In the genomic region with DNA sequence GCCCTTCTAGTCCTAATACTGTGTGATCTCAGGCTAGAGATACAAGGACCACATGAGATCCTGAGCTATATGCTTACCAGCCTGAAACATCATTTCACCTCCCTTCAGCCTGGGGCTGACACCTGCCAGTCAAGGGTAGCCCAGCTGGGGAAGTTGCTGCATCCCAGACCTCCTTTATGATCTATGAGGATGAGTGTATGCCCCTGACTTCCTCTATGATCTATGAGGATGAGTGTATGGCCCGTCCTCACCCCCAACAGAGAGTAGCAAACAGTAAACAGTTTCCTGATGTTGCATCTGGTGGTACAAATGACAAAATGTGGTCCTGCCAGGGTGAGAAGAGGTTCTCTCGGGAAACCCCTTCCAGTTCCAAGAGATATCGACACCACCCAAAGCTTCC, we compare ENCODE assay signal across 21 cellular contexts. TPM values are rescaled to one million over a fixed set of nuclear protein-coding genes. Genes with fewer than 3 reads are reported as not detected.
DNase-seq lines count a peak whose midpoint lies in the region; ATAC-seq and TF ChIP-seq lines count a peak whose summit lies in the region.
"Had no signal": no experiment of that assay in that cellular context is flagged by ENCODE, and none has a peak within 500 bp of the region (broad histone marks: within the 10 kb centered on the region; RNA-seq: fewer than 3 reads in every experiment).

No MANE protein-coding gene starts in this region.

- no peaks in the 10 kb centered on the region for H3K27me3 ChIP-seq in BLaER1 treated with 17β-estradiol and CSF1 and Interleukin-3, amounts not matched to agents 10 nM and 100 nM
- H3K27me3 ChIP-seq: BLaER1 had no signal

- peak overlapping the region in 7 of 11 experiments; percentile 5 to 42 (median 19); a peak in 10 of 22 replicates for H3K4me2 ChIP-seq in BLaER1 treated with 17β-estradiol and CSF1 and Interleukin-3, amounts not matched to agents 10 nM and 100 nM
- H3K4me2 ChIP-seq: BLaER1 had no signal

- H3K9me3 Mint-ChIP-seq in activated CD8-positive, alpha-beta memory T cell treated with anti-CD3 and anti-CD28 coated beads, Interleukin-2, amount 10 ng/mL, durations not matched to agents 7 days and 5 days (ENCODE audit: low read depth): no peaks in the 10 kb centered on the region
- H3K9me3 Mint-ChIP-seq in activated CD8-positive, alpha-beta T cell treated with anti-CD3 and anti-CD28 coated beads for 36 hours: no peaks in the 10 kb centered on the region
- peaks cover 0 to 2% of the 10 kb centered on the region in 2 donors for H3K9me3 Mint-ChIP-seq in stimulated activated naive B cell treated with anti-CD40 and anti-IgM and Interleukin-4, amounts not matched to agents 10 μg/mL and 1 μg/mL and 100 μg/mL, for 72 hours
- H3K9me3 Mint-ChIP-seq: CD8-positive, alpha-beta memory T cell had no signal

- intact Hi-C loops in activated CD8-positive, alpha-beta T cell treated with anti-CD3 and anti-CD28 coated beads for 36 hours (cut with micrococcal nuclease): no loop called here

- peak; percentile 50 for DNase-seq in activated CD8-positive, alpha-beta memory T cell treated with anti-CD3 and anti-CD28 coated beads, Interleukin-2, amount 10 ng/mL, durations not matched to agents 7 days and 5 days
- DNase-seq in activated CD8-positive, alpha-beta memory T cell treated with anti-CD3 and anti-CD28 coated beads, Interleukin-2, amount 50 U/mL, for 4 hours: no peak
- DNase-seq in activated CD8-positive, alpha-beta T cell treated with anti-CD3 and anti-CD28 coated beads for 36 hours: no peak
- DNase-seq in stimulated activated naive B cell treated with anti-CD40 and anti-IgM and Interleukin-4, amounts not matched to agents 10 μg/mL and 1 μg/mL and 100 μg/mL, for 72 hours: no peak
- no peak for DNase-seq in NCI-H524 (lab: John Stamatoyannopoulos, UW)
- DNase-seq: 8988T; CD4-positive, CD25-positive, alpha-beta regulatory T cell; CD8-positive, alpha-beta memory T cell; COR-L47; DMS 273 treated with DMSO at 0.1 percent for 48 hours; DMS53; EL; GM23248 had no signal

- no peak overlapping the region for H3K4me3 ChIP-seq in BLaER1 treated with 17β-estradiol and CSF1 and Interleukin-3, amounts not matched to agents 10 nM and 100 nM
- H3K4me3 ChIP-seq: BLaER1, GM12878, GM23248, HAP-1 had no signal

- ATAC-seq in activated CD8-positive, alpha-beta memory T cell treated with anti-CD3 and anti-CD28 coated beads, Interleukin-2, amount 10 ng/mL, durations not matched to agents 7 days and 5 days: peak; percentile 62
- peak; percentile 37 for ATAC-seq in activated CD8-positive, alpha-beta T cell treated with anti-CD3 and anti-CD28 coated beads for 36 hours
- peak; percentile 37 to 54 for ATAC-seq in stimulated activated naive B cell treated with anti-CD40 and anti-IgM and Interleukin-4, amounts not matched to agents 10 μg/mL and 1 μg/mL and 100 μg/mL, for 72 hours (replicated peaks)
- ATAC-seq in GM21360 (IDR thresholded peaks at IDR 0.05; ENCODE audit: unreplicated experiment): no peak
- ATAC-seq: GM12878 had no signal

- H3K27me3 Mint-ChIP-seq in activated CD8-positive, alpha-beta memory T cell treated with anti-CD3 and anti-CD28 coated beads, Interleukin-2, amount 10 ng/mL, durations not matched to agents 7 days and 5 days: no peaks in the 10 kb centered on the region
- H3K27me3 Mint-ChIP-seq in activated CD8-positive, alpha-beta T cell treated with anti-CD3 and anti-CD28 coated beads for 36 hours: no peaks in the 10 kb centered on the region
- peaks cover 4 to 12% of the 10 kb centered on the region in 2 donors for H3K27me3 Mint-ChIP-seq in stimulated activated naive B cell treated with anti-CD40 and anti-IgM and Interleukin-4, amounts not matched to agents 10 μg/mL and 1 μg/mL and 100 μg/mL, for 72 hours
- H3K27me3 Mint-ChIP-seq: CD4-positive, CD25-positive, alpha-beta regulatory T cell had no signal

- TF ChIP-seq CTCF in activated CD8-positive, alpha-beta T cell treated with anti-CD3 and anti-CD28 coated beads for 36 hours (IDR thresholded peaks at IDR 0.05): no peak

- peaks cover 26% of the 10 kb centered on the region for H3K4me1 Mint-ChIP-seq in activated CD8-positive, alpha-beta memory T cell treated with anti-CD3 and anti-CD28 coated beads, Interleukin-2, amount 10 ng/mL, durations not matched to agents 7 days and 5 days
- H3K4me1 Mint-ChIP-seq in activated CD8-positive, alpha-beta T cell treated with anti-CD3 and anti-CD28 coated beads for 36 hours (ENCODE audit: low read depth): no peaks in the 10 kb centered on the region
- H3K4me1 Mint-ChIP-seq in stimulated activated naive B cell treated with anti-CD40 and anti-IgM and Interleukin-4, amounts not matched to agents 10 μg/mL and 1 μg/mL and 100 μg/mL, for 72 hours: no peaks in the 10 kb centered on the region
- H3K4me1 Mint-ChIP-seq: CD4-positive, CD25-positive, alpha-beta regulatory T cell; CD8-positive, alpha-beta memory T cell had no signal

- CTCF ChIA-PET in activated CD8-positive, alpha-beta memory T cell treated with anti-CD3 and anti-CD28 coated beads, Interleukin-2, amount 10 ng/mL, durations not matched to agents 7 days and 5 days (lab: Charles Lee): interaction anchor here (0.8 to 2.3 kb wide), 3 partner anchors 10 to 17 kb away, joined by 3 to 12 read pairs (median 10); no protein-coding TSS in a partner anchor
- CTCF ChIA-PET in activated CD8-positive, alpha-beta T cell treated with anti-CD3 and anti-CD28 coated beads for 36 hours (lab: Charles Lee): interaction anchor here (1.7 to 3.1 kb wide), 2 partner anchors 15 to 16 kb away, joined by 3 to 13 read pairs; no protein-coding TSS in a partner anchor

- H3K36me3 ChIP-seq in BLaER1 treated with 17β-estradiol and CSF1 and Interleukin-3, amounts not matched to agents 10 nM and 100 nM: no peaks in the 10 kb centered on the region
- H3K36me3 ChIP-seq: BLaER1, HAP-1 had no signal

- no peaks in the 10 kb centered on the region; a peak in 1 of 22 replicates for H4K20me1 ChIP-seq in BLaER1 treated with 17β-estradiol and CSF1 and Interleukin-3, amounts not matched to agents 10 nM and 100 nM
- H4K20me1 ChIP-seq: BLaER1 had no signal

- no peak overlapping the region for H3K9ac ChIP-seq in BLaER1 treated with 17β-estradiol and CSF1 and Interleukin-3, amounts not matched to agents 10 nM and 100 nM
- H3K9ac ChIP-seq: BLaER1, GM23248 had no signal

- POLR2A ChIA-PET in activated CD8-positive, alpha-beta T cell treated with anti-CD3 and anti-CD28 coated beads for 36 hours (lab: Charles Lee): interaction anchor here (1.5 kb wide), 1 partner anchor 14 kb away, joined by 3 read pairs; no protein-coding TSS in a partner anchor

- peak overlapping the region; percentile 83 for H3K27ac Mint-ChIP-seq in activated CD8-positive, alpha-beta memory T cell treated with anti-CD3 and anti-CD28 coated beads, Interleukin-2, amount 10 ng/mL, durations not matched to agents 7 days and 5 days
- H3K27ac Mint-ChIP-seq in activated CD8-positive, alpha-beta T cell treated with anti-CD3 and anti-CD28 coated beads for 36 hours: no peak overlapping the region
- no peak overlapping the region for H3K27ac Mint-ChIP-seq in stimulated activated naive B cell treated with anti-CD40 and anti-IgM and Interleukin-4, amounts not matched to agents 10 μg/mL and 1 μg/mL and 100 μg/mL, for 72 hours
- H3K27ac Mint-ChIP-seq: CD4-positive, CD25-positive, alpha-beta regulatory T cell; CD8-positive, alpha-beta memory T cell had no signal

- no peak overlapping the region for H3K4me3 Mint-ChIP-seq in activated CD8-positive, alpha-beta memory T cell treated with anti-CD3 and anti-CD28 coated beads, Interleukin-2, amount 10 ng/mL, durations not matched to agents 7 days and 5 days
- no peak overlapping the region for H3K4me3 Mint-ChIP-seq in activated CD8-positive, alpha-beta T cell treated with anti-CD3 and anti-CD28 coated beads for 36 hours
- no peak overlapping the region for H3K4me3 Mint-ChIP-seq in stimulated activated naive B cell treated with anti-CD40 and anti-IgM and Interleukin-4, amounts not matched to agents 10 μg/mL and 1 μg/mL and 100 μg/mL, for 72 hours
- H3K4me3 Mint-ChIP-seq: CD4-positive, CD25-positive, alpha-beta regulatory T cell; CD8-positive, alpha-beta memory T cell had no signal

- H3K36me3 Mint-ChIP-seq in activated CD8-positive, alpha-beta memory T cell treated with anti-CD3 and anti-CD28 coated beads, Interleukin-2, amount 10 ng/mL, durations not matched to agents 7 days and 5 days: no peaks in the 10 kb centered on the region
- no peaks in the 10 kb centered on the region for H3K36me3 Mint-ChIP-seq in activated CD8-positive, alpha-beta T cell treated with anti-CD3 and anti-CD28 coated beads for 36 hours (ENCODE audit: low read depth)
- H3K36me3 Mint-ChIP-seq in stimulated activated naive B cell treated with anti-CD40 and anti-IgM and Interleukin-4, amounts not matched to agents 10 μg/mL and 1 μg/mL and 100 μg/mL, for 72 hours: no peaks in the 10 kb centered on the region
- H3K36me3 Mint-ChIP-seq: CD4-positive, CD25-positive, alpha-beta regulatory T cell; CD8-positive, alpha-beta memory T cell had no signal

- no peaks in the 10 kb centered on the region for H3K9me3 ChIP-seq in BLaER1 treated with 17β-estradiol and CSF1 and Interleukin-3, amounts not matched to agents 10 nM and 100 nM (replicated peaks in 1 of 11)
- H3K9me3 ChIP-seq: BLaER1, HAP-1 had no signal

- H3K4me1 ChIP-seq in BLaER1 treated with 17β-estradiol and CSF1 and Interleukin-3, amounts not matched to agents 10 nM and 100 nM: peaks cover 0 to 18% (median 11%) of the 10 kb centered on the region in 10 experiments; a peak in 13 of 20 replicates
- H3K4me1 ChIP-seq: BLaER1, HAP-1 had no signal

- peak overlapping the region in 3 of 11 experiments; percentile 9 to 36 (median 13); a peak in 2 of 22 replicates for H3K27ac ChIP-seq in BLaER1 treated with 17β-estradiol and CSF1 and Interleukin-3, amounts not matched to agents 10 nM and 100 nM
- H3K27ac ChIP-seq: BLaER1, GM23248 had no signal

RNA-seq across cellular contexts. Expression of a gene that starts 8.9 kb away (rescaled TPM):
- 100 to 1,000 TPM in 1 of 2 experiments, 10 to 100 TPM in 1; 35.1 to 115 TPM for total RNA-seq in activated CD8-positive, alpha-beta memory T cell treated with anti-CD3 and anti-CD28 coated beads, Interleukin-2, amount 10 ng/mL, durations not matched to agents 7 days and 5 days
- under 1 TPM; 0.60 to 0.81 TPM for total RNA-seq in activated CD8-positive, alpha-beta T cell treated with anti-CD3 and anti-CD28 coated beads for 36 hours
- total RNA-seq: A673, H4, HT-29 had no signal

Comparison
In these comparisons a context has a peak if more than half of its experiments do, and no peak if none do; other contexts are left out.
1. RNA of a gene that starts 8.9 kb away (total RNA-seq): 35.1 to 115 TPM in activated CD8-positive, alpha-beta memory T cell treated with anti-CD3 and anti-CD28 coated beads, Interleukin-2, amount 10 ng/mL, durations not matched to agents 7 days and 5 days; 0.60 to 0.81 TPM in activated CD8-positive, alpha-beta T cell treated with anti-CD3 and anti-CD28 coated beads for 36 hours; every median in the first group is over 10 times any median in the second.